Comparison of ENCODE assay signal across 21 cellular contexts in the genomic region with DNA sequence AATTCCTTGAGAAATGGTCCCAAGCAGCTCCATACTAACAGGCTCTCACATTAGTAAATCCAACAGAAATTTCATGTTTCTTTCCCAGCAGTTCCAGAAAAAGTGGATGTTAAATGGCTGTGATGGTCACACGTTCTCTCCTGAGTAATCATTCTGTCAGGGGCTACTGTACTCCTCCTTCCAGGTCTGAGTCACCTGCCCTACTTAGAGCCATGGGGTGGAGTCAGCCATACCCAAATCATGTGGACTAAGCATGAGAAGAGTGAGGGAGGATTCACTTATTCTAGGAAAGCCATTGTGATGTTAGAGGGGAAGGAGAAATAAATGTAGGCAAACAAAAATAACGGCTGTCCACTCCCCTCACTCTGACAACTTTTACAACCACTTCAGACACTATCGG.
DNase-seq lines count a peak whose midpoint lies in the region; ATAC-seq, FAIRE-seq and TF ChIP-seq lines count a peak whose summit lies in the region.
"Had no signal": no experiment of that assay in that cellular context is flagged by ENCODE, and none has a peak within 500 bp of the region (broad histone marks: within the 10 kb centered on the region; RNA-seq: fewer than 3 reads in every experiment).

No MANE protein-coding gene starts in this region.

- ATAC-seq in GM18870 (IDR thresholded peaks at IDR 0.05; ENCODE audit: unreplicated experiment) (no peak), HG02571 (IDR thresholded peaks at IDR 0.05; ENCODE audit: unreplicated experiment) (no peak)

- H3K4me3 Mint-ChIP-seq in nephron progenitor cell, result peak overlapping the region; percentile 11
- H3K4me3 Mint-ChIP-seq: activated naive CD8-positive, alpha-beta T cell; CD4-positive, alpha-beta memory T cell; T-helper 2 cell treated with Interferon-gamma antibody and Interleukin-4, amounts not matched to agents 5 μg/mL and 100 μg/mL, for 36 hours had no signal

- H3K36me3 ChIP-seq in bronchial epithelial cell (ENCODE audit: control insufficient read depth, insufficient read depth, low read length), result no peaks in the 10 kb centered on the region
- H3K36me3 ChIP-seq: suprapubic skin had no signal

- peaks cover 72% of the 10 kb centered on the region for H3K4me1 Mint-ChIP-seq in nephron progenitor cell

- no peak for FAIRE-seq in bronchial epithelial cell (lab: Jason Lieb, UNC)
- FAIRE-seq: endometrium, kidney had no signal

- no peaks in the 10 kb centered on the region for H3K27me3 Mint-ChIP-seq in nephron progenitor cell (ENCODE audit: low read depth, poor library complexity)
- H3K27me3 Mint-ChIP-seq: activated naive CD8-positive, alpha-beta T cell; CD4-positive, alpha-beta memory T cell had no signal

- peaks cover 14% of the 10 kb centered on the region for H3K9me3 Mint-ChIP-seq in nephron progenitor cell

- H3K27ac Mint-ChIP-seq in nephron progenitor cell, result peak overlapping the region; percentile 83
- H3K27ac Mint-ChIP-seq: activated naive CD8-positive, alpha-beta T cell; CD4-positive, alpha-beta memory T cell; T-helper 2 cell treated with Interferon-gamma antibody and Interleukin-4, amounts not matched to agents 5 μg/mL and 100 μg/mL, for 36 hours had no signal

- H3K36me3 Mint-ChIP-seq in nephron progenitor cell (ENCODE audit: low read depth), result peaks cover 9% of the 10 kb centered on the region
- H3K36me3 Mint-ChIP-seq: activated naive CD8-positive, alpha-beta T cell; CD4-positive, alpha-beta memory T cell had no signal

- H3K4me3 ChIP-seq in bronchial epithelial cell (ENCODE audit: low read depth, low read length), result no peak overlapping the region
- H3K4me3 ChIP-seq: coronary artery, psoas muscle, SK-N-MC, suprapubic skin had no signal

- peak; percentile 66 for DNase-seq in Daoy (ENCODE audit: low read depth)
- peak; percentile 18 for DNase-seq in NCI-H226
- peak; percentile 84 for DNase-seq in bronchial epithelial cell (ENCODE audit: low read depth)
- no peak for DNase-seq in nephron progenitor cell
- no peak for DNase-seq in germinal center (ENCODE audit: low spot score)
- no peak for DNase-seq in NK-92 treated with Interleukin-12 subunit alpha and Interleukin-12 subunit beta, amount 100 ng/mL, for 24 hours (lab: John Stamatoyannopoulos, UW)
- DNase-seq: activated CD4-positive, CD25-positive, alpha-beta regulatory T cell; CD4-positive, alpha-beta memory T cell; DMS79; foreskin melanocyte; kidney; NCI-H526 treated with DMSO at 0.1 percent for 48 hours; psoas muscle had no signal

- peaks cover 8% of the 10 kb centered on the region for H3K27me3 ChIP-seq in bronchial epithelial cell (ENCODE audit: control insufficient read depth, insufficient read depth, low read length)
- H3K27me3 ChIP-seq: suprapubic skin had no signal

- no peak for TF ChIP-seq CTCF in bronchial epithelial cell (IDR thresholded peaks at IDR 0.05; ENCODE audit: insufficient read depth, low read length, severe bottlenecking)
- no peak for TF ChIP-seq CTCF in nephron progenitor cell (IDR thresholded peaks at IDR 0.05)

Comparison
In these comparisons a context has a peak if more than half of its experiments do, and no peak if none do; other contexts are left out.
1. DNase-seq: peak in Daoy (single experiment), NCI-H226 (single experiment) and bronchial epithelial cell (single experiment); none in nephron progenitor cell (single experiment), germinal center (single experiment) and NK-92 treated with Interleukin-12 subunit alpha and Interleukin-12 subunit beta, amount 100 ng/mL, for 24 hours (single experiment).